In the genomic region with DNA sequence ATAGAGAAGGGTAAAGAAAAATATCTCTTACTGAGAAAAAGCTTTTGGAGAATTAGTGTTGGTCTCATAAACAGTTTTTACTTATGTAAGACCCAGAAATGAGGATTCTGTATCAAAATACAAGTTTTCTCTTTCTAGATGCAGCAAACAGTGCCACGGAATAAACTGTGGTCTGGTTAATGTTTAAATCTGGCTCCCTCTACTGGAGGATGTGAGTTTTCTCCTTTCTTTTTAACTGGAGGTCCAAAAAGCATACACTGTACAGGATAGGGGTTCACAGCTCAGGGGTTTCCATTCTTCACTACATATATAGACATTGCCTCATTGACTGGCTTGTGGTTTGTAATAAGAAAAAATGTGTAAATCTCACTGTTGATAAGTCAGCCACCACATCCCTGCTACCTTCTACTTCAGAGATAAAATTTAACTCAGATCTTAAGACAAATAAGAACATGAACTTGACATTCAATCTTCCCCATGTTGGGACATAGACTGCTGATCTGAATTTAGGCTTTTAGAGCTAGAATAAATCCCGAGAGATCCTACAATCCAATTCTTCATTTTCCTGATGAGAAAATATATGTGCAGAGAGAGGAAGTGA, we compare ENCODE assay signal across 8 cellular contexts.
DNase-seq lines count a peak whose midpoint lies in the region; ATAC-seq, FAIRE-seq and TF ChIP-seq lines count a peak whose summit lies in the region.

No MANE protein-coding gene starts in this region.

- CTCF ChIA-PET in HEK293T (lab: Yijun Ruan, JAX): no interaction called here

- H3K9ac ChIP-seq in neural cell (ENCODE audit: low read length): no peak overlapping the region

- H3K36me3 ChIP-seq in neural cell (ENCODE audit: insufficient read depth, low read length): no peaks in the 10 kb centered on the region

- no peaks in the 10 kb centered on the region for H3K9me3 ChIP-seq in neural cell (ENCODE audit: low read length)

- no peaks in the 10 kb centered on the region for H3K9me2 ChIP-seq in neural cell (ENCODE audit: insufficient read depth, low read length)

- POLR2A ChIA-PET in HEK293T (lab: Yijun Ruan, JAX): no interaction called here

- TF ChIP-seq EP300 in neural cell (conservative IDR thresholded peaks at IDR 0.05; ENCODE audit: poor library complexity, severe bottlenecking): no peak

- H3K27me3 ChIP-seq in neural cell (ENCODE audit: insufficient read depth, low read depth, low read length): no peaks in the 10 kb centered on the region

- no peak overlapping the region for H2AFZ ChIP-seq in neural cell (ENCODE audit: low read depth, low read length)

- TF ChIP-seq RAD21 in neural cell (conservative IDR thresholded peaks at IDR 0.05): peak; percentile 84

- peak; percentile 12 for DNase-seq in GM12864 (ENCODE audit: low read depth)
- DNase-seq in HEK293T (ENCODE audit: extremely low spot score): peak; percentile 47
- DNase-seq in NCI-H1048 (lab: John Stamatoyannopoulos, UW): peak; percentile 34
- peak; percentile 54 for DNase-seq in fibroblast of gingiva (ENCODE audit: low read depth)
- no peak for DNase-seq in stimulated activated CD4-positive, alpha-beta T cell treated with anti-CD3 and anti-CD28 coated beads, Interleukin-4, amount 100 ng/mL, for 24 hours

- TF ChIP-seq CTCF in GM12864 (IDR thresholded peaks at IDR 0.05; ENCODE audit: low read depth, low read length, missing control alignments) (peak; percentile 63), neural cell (IDR thresholded peaks at IDR 0.05; ENCODE audit: poor library complexity, severe bottlenecking) (peak; percentile 86)

- no peaks in the 10 kb centered on the region for H3K79me2 ChIP-seq in neural cell (replicated peaks; ENCODE audit: insufficient read depth, low read length)

- ATAC-seq in SK-N-SH treated with all-trans-retinoic acid at 6 μM for 48 hours: peak; percentile 99

- peak; percentile 94 for FAIRE-seq in A204.1 (lab: Jason Lieb, UNC)

- H4K20me1 ChIP-seq in neural cell (ENCODE audit: insufficient read depth): no peaks in the 10 kb centered on the region

- no peak overlapping the region for H3K4me3 ChIP-seq in GM12864 (ENCODE audit: low read depth, low read length)
- no peak overlapping the region for H3K4me3 ChIP-seq in neural cell (ENCODE audit: low read length)

- H3F3A ChIP-seq in neural cell (ENCODE audit: insufficient read depth, low read length, poor library complexity, severe bottlenecking): no peaks in the 10 kb centered on the region

- no peak overlapping the region for H3K4me2 ChIP-seq in neural cell (ENCODE audit: low read length)

- no peak overlapping the region for H3K27ac ChIP-seq in neural cell (ENCODE audit: low read length)

TF ChIP-seq in HEK293T, 16 proteins besides CTCF, POLR2A, EP300 and RAD21:
- TF ChIP-seq BHLHE40 (IDR thresholded peaks at IDR 0.05; ENCODE audit: borderline replicate concordance): no peak
- TF ChIP-seq HDGF (IDR thresholded peaks at IDR 0.05; ENCODE audit: borderline replicate concordance): no peak
- no peak for TF ChIP-seq TARDBP (IDR thresholded peaks at IDR 0.05)
- no peak for TF ChIP-seq ZNF384 (IDR thresholded peaks at IDR 0.05)
- no peak for TF ChIP-seq FOXK2 (IDR thresholded peaks at IDR 0.05)
- no peak for TF ChIP-seq SUZ12 (IDR thresholded peaks at IDR 0.05)
- no peak for TF ChIP-seq ELF4 (IDR thresholded peaks at IDR 0.05)
- TF ChIP-seq CTBP1 (IDR thresholded peaks at IDR 0.05; ENCODE audit: borderline replicate concordance): no peak
- TF ChIP-seq L3MBTL2 (conservative IDR thresholded peaks at IDR 0.05): no peak
- TF ChIP-seq NFRKB (IDR thresholded peaks at IDR 0.05): no peak
- no peak for TF ChIP-seq FOXM1 (IDR thresholded peaks at IDR 0.05; ENCODE audit: borderline replicate concordance)
- TF ChIP-seq LEF1 (IDR thresholded peaks at IDR 0.05; ENCODE audit: borderline replicate concordance): no peak

TF ChIP-seq in SK-N-SH treated with all-trans-retinoic acid at 6 μM for 48 hours, 23 proteins besides CTCF, POLR2A, EP300 and RAD21:
- no peak for TF ChIP-seq BACH2 (CRISPR knock-in tag; IDR thresholded peaks at IDR 0.05; ENCODE audit: borderline replicate concordance)
- no peak for TF ChIP-seq SNAI2 (CRISPR knock-in tag; IDR thresholded peaks at IDR 0.05)
- no peak for TF ChIP-seq ZFP30 (CRISPR knock-in tag; IDR thresholded peaks at IDR 0.05)
- TF ChIP-seq POU6F1 (CRISPR knock-in tag; IDR thresholded peaks at IDR 0.05; ENCODE audit: borderline replicate concordance, low read depth): no peak
- TF ChIP-seq OSR1 (CRISPR knock-in tag; IDR thresholded peaks at IDR 0.05): no peak
- no peak for TF ChIP-seq ISL1 (CRISPR knock-in tag; IDR thresholded peaks at IDR 0.05)

TF ChIP-seq in neural cell, 6 proteins besides CTCF, POLR2A, EP300 and RAD21:
- TF ChIP-seq POLR2AphosphoS5 (IDR thresholded peaks at IDR 0.05) (no peak), SMC3 (conservative IDR thresholded peaks at IDR 0.05; ENCODE audit: poor library complexity) (peak; percentile 86), MXI1 (conservative IDR thresholded peaks at IDR 0.05; ENCODE audit: poor library complexity, severe bottlenecking) (no peak), REST (IDR thresholded peaks at IDR 0.05; ENCODE audit: borderline replicate concordance) (no peak), EZH2 (IDR thresholded peaks at IDR 0.05; ENCODE audit: borderline replicate concordance, insufficient read depth, low read length, poor library complexity, severe bottlenecking) (no peak), TAF1 (IDR thresholded peaks at IDR 0.05; ENCODE audit: low read depth) (no peak)
